13 cellular contexts compared by ENCODE assay signal in genomic region chr6:1027109-1027794, GRCh38.
DNase-seq lines count a peak whose midpoint lies in the region; ATAC-seq, FAIRE-seq and TF ChIP-seq lines count a peak whose summit lies in the region.
"Had no signal": no experiment of that assay in that cellular context is flagged by ENCODE, and none has a peak within 500 bp of the region (broad histone marks: within the 10 kb centered on the region; RNA-seq: fewer than 3 reads in every experiment).

No MANE protein-coding gene starts in this region.

- no peak overlapping the region for H3K4me2 ChIP-seq in mesenchymal stem cell (ENCODE audit: low read length, poor library complexity, severe bottlenecking)

- TF ChIP-seq CTCF in BJ (IDR thresholded peaks at IDR 0.05; ENCODE audit: insufficient read depth, low read depth, low read length), result no peak
- TF ChIP-seq CTCF in bronchial epithelial cell (IDR thresholded peaks at IDR 0.05; ENCODE audit: insufficient read depth, low read length, severe bottlenecking), result no peak
- no peak for TF ChIP-seq CTCF in esophagus muscularis mucosa (IDR thresholded peaks at IDR 0.05)

- CTCF ChIA-PET in BJ (lab: Yijun Ruan, JAX), result interaction anchor here (0.6 kb wide), 1 partner anchor 1358 kb away, joined by 3 read pairs; no protein-coding TSS in a partner anchor

- H2AK5ac ChIP-seq in mesenchymal stem cell (ENCODE audit: low read length, severe bottlenecking), result no peak overlapping the region

- H3K27ac ChIP-seq in mesenchymal stem cell (ENCODE audit: low read length, poor library complexity, severe bottlenecking), result no peak overlapping the region
- no peak overlapping the region for H3K27ac ChIP-seq in esophagus muscularis mucosa (replicated peaks in 1 of 4)
- H3K27ac ChIP-seq: SK-N-MC had no signal

- H3K36me3 ChIP-seq in BJ (ENCODE audit: control insufficient read depth, insufficient read depth, low read length) (no peaks in the 10 kb centered on the region), bronchial epithelial cell (ENCODE audit: control insufficient read depth, insufficient read depth, low read length) (no peaks in the 10 kb centered on the region), mesenchymal stem cell (ENCODE audit: control insufficient read depth in 1 of 2, insufficient read depth in 2 of 2, low read depth in 1 of 2, low read length in 2 of 2) (no peaks in the 10 kb centered on the region), esophagus muscularis mucosa (no peaks in the 10 kb centered on the region)

- H3K18ac ChIP-seq in mesenchymal stem cell (ENCODE audit: low read depth in 1 of 2, low read length in 2 of 2), result peak overlapping the region; percentile 31 to 52

- H3K14ac ChIP-seq in mesenchymal stem cell (ENCODE audit: low read length in 2 of 2), result no peak overlapping the region

- no peaks in the 10 kb centered on the region for H3K27me3 ChIP-seq in BJ (ENCODE audit: control insufficient read depth, insufficient read depth, low read length)
- H3K27me3 ChIP-seq in bronchial epithelial cell (ENCODE audit: control insufficient read depth, insufficient read depth, low read length), result peaks cover 3% of the 10 kb centered on the region
- no peaks in the 10 kb centered on the region for H3K27me3 ChIP-seq in mesenchymal stem cell (ENCODE audit: control insufficient read depth in 1 of 2, insufficient read depth in 1 of 2, low read length in 2 of 2)
- H3K27me3 ChIP-seq in esophagus muscularis mucosa, result no peaks in the 10 kb centered on the region

- peak overlapping the region in 1 of 2 experiments; percentile 87 for H2BK12ac ChIP-seq in mesenchymal stem cell (ENCODE audit: low read length in 2 of 2)

- H2BK5ac ChIP-seq in mesenchymal stem cell (ENCODE audit: low read depth, low read length, poor library complexity, severe bottlenecking), result no peak overlapping the region

- peak overlapping the region; percentile 0 to 56 for H3K4ac ChIP-seq in mesenchymal stem cell (ENCODE audit: low read depth in 1 of 2, low read length in 2 of 2)

- no peak overlapping the region for H4K8ac ChIP-seq in mesenchymal stem cell (ENCODE audit: low read length)

- no peak for TF ChIP-seq EP300 in esophagus muscularis mucosa (IDR thresholded peaks at IDR 0.05)

- no peak overlapping the region for H3K4me3 ChIP-seq in BJ (ENCODE audit: low read depth, low read length)
- no peak overlapping the region for H3K4me3 ChIP-seq in bronchial epithelial cell (ENCODE audit: low read depth, low read length)
- no peak overlapping the region for H3K4me3 ChIP-seq in mesenchymal stem cell (ENCODE audit: insufficient read depth in 1 of 2, low read depth in 1 of 2, low read length in 2 of 2)
- H3K4me3 ChIP-seq in esophagus muscularis mucosa, result no peak overlapping the region
- H3K4me3 ChIP-seq: SK-N-MC had no signal

- TF ChIP-seq POLR2A in esophagus muscularis mucosa (IDR thresholded peaks at IDR 0.05; ENCODE audit: low read depth), result no peak

- no peak overlapping the region for H4K91ac ChIP-seq in mesenchymal stem cell (ENCODE audit: low read length)

- H2BK15ac ChIP-seq in mesenchymal stem cell (ENCODE audit: low read depth, poor library complexity, severe bottlenecking), result no peak overlapping the region

- ATAC-seq in HG02623 (IDR thresholded peaks at IDR 0.05; ENCODE audit: unreplicated experiment), result no peak
- ATAC-seq: stimulated activated naive B cell treated with anti-CD40 and anti-IgM and Interleukin-4, amounts not matched to agents 10 μg/mL and 1 μg/mL and 100 μg/mL, for 72 hours had no signal

- H3K4me1 ChIP-seq in mesenchymal stem cell (ENCODE audit: control insufficient read depth, insufficient read depth, low read depth, low read length), result peaks cover 8% of the 10 kb centered on the region
- H3K4me1 ChIP-seq in esophagus muscularis mucosa, result peaks cover 0 to 10% (median 9%) of the 10 kb centered on the region in 4 donors

- POLR2A ChIA-PET in BJ (lab: Charles Lee), result no interaction called here

- 47% methylated on average over 7 of the region's 9 CpGs for WGBS in mesenchymal stem cell
- WGBS in esophagus muscularis mucosa, result 63% methylated on average over 9 of the region's 9 CpGs

- peak; percentile 52 for DNase-seq in BJ (ENCODE audit: low read depth)
- DNase-seq in HT1080 (ENCODE audit: low read depth), result peak; percentile 89
- DNase-seq in bronchial epithelial cell (ENCODE audit: low read depth), result peak; percentile 64
- peak; percentile 77 for DNase-seq in mesenchymal stem cell
- DNase-seq in NCI-H774 (lab: John Stamatoyannopoulos, UW), result no peak
- no peak for DNase-seq in esophagus muscularis mucosa (ENCODE audit: extremely low spot score)
- DNase-seq in NAMALWA (ENCODE audit: low spot score), result no peak
- DNase-seq: CD4-positive, alpha-beta T cell; NCI-H1694; stimulated activated CD4-positive, alpha-beta T cell treated with anti-CD3 and anti-CD28 coated beads, Interleukin-2, amount 100 ng/mL, for 48 hours; stimulated activated naive B cell treated with anti-CD40 and anti-IgM and Interleukin-4, amounts not matched to agents 10 μg/mL and 1 μg/mL and 100 μg/mL, for 72 hours had no signal

- no peak overlapping the region for H3K23ac ChIP-seq in mesenchymal stem cell (ENCODE audit: low read length in 2 of 2)

- intact Hi-C loops in esophagus muscularis mucosa (cut with DNase I), result no loop called here

- no peaks in the 10 kb centered on the region for H3K79me1 ChIP-seq in mesenchymal stem cell (replicated peaks; ENCODE audit: low read length, poor library complexity, severe bottlenecking)

- H3K9me3 ChIP-seq in mesenchymal stem cell (ENCODE audit: control insufficient read depth, low read length) (no peaks in the 10 kb centered on the region), esophagus muscularis mucosa (peaks cover 0 to 7% (median 7%) of the 10 kb centered on the region in 4 donors)

- no peak for FAIRE-seq in bronchial epithelial cell (lab: Jason Lieb, UNC)

- no peak overlapping the region for H2AFZ ChIP-seq in mesenchymal stem cell (ENCODE audit: low read depth, low read length)

- H3K9ac ChIP-seq in mesenchymal stem cell (ENCODE audit: low read length), result peak overlapping the region; percentile 33

- no peak overlapping the region for H2BK120ac ChIP-seq in mesenchymal stem cell (ENCODE audit: low read depth, low read length)

Comparison
In these comparisons a context has a peak if more than half of its experiments do, and no peak if none do; other contexts are left out.
1. DNase-seq: peak in BJ (single experiment), HT1080 (single experiment), bronchial epithelial cell (single experiment) and mesenchymal stem cell (single experiment); none in NCI-H774 (single experiment), esophagus muscularis mucosa (single experiment) and NAMALWA (single experiment).